In genomic region chr14:22410497-22410896, GRCh38 we compare ENCODE assay signal across 21 cellular contexts.
DNase-seq lines count a peak whose midpoint lies in the region; ATAC-seq and TF ChIP-seq lines count a peak whose summit lies in the region.
"Had no signal": no experiment of that assay in that cellular context is flagged by ENCODE, and none has a peak within 500 bp of the region (broad histone marks: within the 10 kb centered on the region; RNA-seq: fewer than 3 reads in every experiment).

No MANE protein-coding gene starts in this region.

- H3K79me2 ChIP-seq in GM23248 (ENCODE audit: insufficient read depth) (no peaks in the 10 kb centered on the region), OCI-LY7 (ENCODE audit: insufficient read depth, low read depth, low read length) (no peaks in the 10 kb centered on the region)

- ATAC-seq in HG02981 (IDR thresholded peaks at IDR 0.05; ENCODE audit: unreplicated experiment) (no peak), Right ventricle myocardium inferior (no peak)
- ATAC-seq: GM23338, K562, SK-N-SH treated with all-trans-retinoic acid at 6 μM for 48 hours, T-cell had no signal

- no peak overlapping the region for H3K4me3 ChIP-seq in GM23248
- no peak overlapping the region for H3K4me3 ChIP-seq in OCI-LY7 (ENCODE audit: low read depth, low read length, poor library complexity, severe bottlenecking)
- H3K4me3 ChIP-seq in mesenchymal stem cell (ENCODE audit: insufficient read depth in 1 of 2, low read depth in 1 of 2, low read length in 2 of 2): no peak overlapping the region
- no peak overlapping the region for H3K4me3 ChIP-seq in subcutaneous abdominal adipose tissue (ENCODE audit: low read depth in 1 of 5, low read length in 5 of 5)
- H3K4me3 ChIP-seq: GM23338, HAP-1, K562 had no signal

- H4K20me1 ChIP-seq in GM23248 (ENCODE audit: insufficient read depth) (no peaks in the 10 kb centered on the region), OCI-LY7 (ENCODE audit: insufficient read depth, low read length) (no peaks in the 10 kb centered on the region)

- H3K4me1 ChIP-seq in GM23248 (ENCODE audit: insufficient read depth): no peaks in the 10 kb centered on the region
- peaks cover 32% of the 10 kb centered on the region for H3K4me1 ChIP-seq in OCI-LY7 (ENCODE audit: insufficient read depth, low read length, poor library complexity, severe bottlenecking)
- H3K4me1 ChIP-seq in mesenchymal stem cell (ENCODE audit: control insufficient read depth, insufficient read depth, low read depth, low read length): peaks cover 5% of the 10 kb centered on the region
- peaks cover 0 to 26% (median 3%) of the 10 kb centered on the region in 5 donors for H3K4me1 ChIP-seq in subcutaneous abdominal adipose tissue (ENCODE audit: control insufficient read depth in 5 of 5, insufficient read depth in 5 of 5, low read length in 5 of 5)
- H3K4me1 ChIP-seq: HAP-1 had no signal

- no peak overlapping the region for H2BK12ac ChIP-seq in mesenchymal stem cell (ENCODE audit: low read length in 2 of 2)

- peaks cover 17% of the 10 kb centered on the region for H3K27me3 ChIP-seq in GM23248 (replicated peaks; ENCODE audit: insufficient read depth)
- H3K27me3 ChIP-seq in mesenchymal stem cell (ENCODE audit: control insufficient read depth in 1 of 2, insufficient read depth in 1 of 2, low read length in 2 of 2): peaks cover 0 to 10% of the 10 kb centered on the region in 2 experiments
- no peaks in the 10 kb centered on the region for H3K27me3 ChIP-seq in subcutaneous abdominal adipose tissue (ENCODE audit: control insufficient read depth in 5 of 5, insufficient read depth in 4 of 5, low read length in 5 of 5)

- no peaks in the 10 kb centered on the region for H3F3A ChIP-seq in GM23248 (ENCODE audit: insufficient read depth)

- H3K9ac ChIP-seq in GM23248 (no peak overlapping the region), mesenchymal stem cell (ENCODE audit: low read length) (peak overlapping the region; percentile 18), subcutaneous abdominal adipose tissue (ENCODE audit: low read length in 5 of 5) (peak overlapping the region in 1 of 5 donors; percentile 22)

- H2BK120ac ChIP-seq in mesenchymal stem cell (ENCODE audit: low read depth, low read length): no peak overlapping the region

- no peak overlapping the region for H4K8ac ChIP-seq in mesenchymal stem cell (ENCODE audit: low read length)

- DNase-seq in GM23248: peak; percentile 17
- no peak for DNase-seq in OCI-LY7 (ENCODE audit: low spot score)
- no peak for DNase-seq in mesenchymal stem cell
- no peak for DNase-seq in SHP77 (lab: John Stamatoyannopoulos, UW)
- no peak for DNase-seq in Right ventricle myocardium inferior (ENCODE audit: missing footprints)
- DNase-seq: DMS79, NCI-H1105, NCI-H1694, NCI-H2081, NCI-H2171, NCI-H345, NCI-H524, NCI-H82, Right ventricle myocardium superior, T-cell had no signal

- no TSS peak for BruUV-seq in OCI-LY7 (replicated peaks; lab: Mats Ljungman, UMichigan)

- H4K91ac ChIP-seq in mesenchymal stem cell (ENCODE audit: low read length): no peak overlapping the region

- H3K4me2 ChIP-seq in GM23248 (ENCODE audit: unreplicated experiment) (no peak overlapping the region), OCI-LY7 (ENCODE audit: low read length) (peak overlapping the region; percentile 17), mesenchymal stem cell (ENCODE audit: low read length, poor library complexity, severe bottlenecking) (no peak overlapping the region)
- H3K4me2 ChIP-seq: GM23338 had no signal

- H3K36me3 ChIP-seq in GM23248 (ENCODE audit: low read depth): no peaks in the 10 kb centered on the region
- H3K36me3 ChIP-seq in OCI-LY7 (ENCODE audit: insufficient read depth, low read length): no peaks in the 10 kb centered on the region
- no peaks in the 10 kb centered on the region for H3K36me3 ChIP-seq in mesenchymal stem cell (ENCODE audit: control insufficient read depth in 1 of 2, insufficient read depth in 2 of 2, low read depth in 1 of 2, low read length in 2 of 2)
- H3K36me3 ChIP-seq in subcutaneous abdominal adipose tissue (ENCODE audit: control insufficient read depth in 5 of 5, insufficient read depth in 5 of 5, low read length in 5 of 5): no peaks in the 10 kb centered on the region
- H3K36me3 ChIP-seq: HAP-1 had no signal

- H3K27ac ChIP-seq in GM23248 (no peak overlapping the region), OCI-LY7 (ENCODE audit: low read depth, low read length, poor library complexity, severe bottlenecking) (no peak overlapping the region), mesenchymal stem cell (ENCODE audit: low read length, poor library complexity, severe bottlenecking) (no peak overlapping the region), subcutaneous abdominal adipose tissue (ENCODE audit: low read depth, low read length) (peak overlapping the region; percentile 44)

- no peak overlapping the region for H3K4ac ChIP-seq in mesenchymal stem cell (ENCODE audit: low read depth in 1 of 2, low read length in 2 of 2)

- no peaks in the 10 kb centered on the region for H3K79me1 ChIP-seq in mesenchymal stem cell (replicated peaks; ENCODE audit: low read length, poor library complexity, severe bottlenecking)

- H3K9me2 ChIP-seq in GM23248 (ENCODE audit: insufficient read depth) (no peaks in the 10 kb centered on the region), OCI-LY7 (ENCODE audit: insufficient read depth, low read length) (no peaks in the 10 kb centered on the region)

- H2AFZ ChIP-seq in GM23248 (no peak overlapping the region), OCI-LY7 (ENCODE audit: low read length) (peak overlapping the region; percentile 56; the same call in 1 of the 2 replicates), mesenchymal stem cell (ENCODE audit: low read depth, low read length) (no peak overlapping the region)
- H2AFZ ChIP-seq: GM23338 had no signal

- CTCF ChIA-PET in OCI-LY7 (lab: Charles Lee; ENCODE audit: unreplicated experiment): no interaction called here

- no peak overlapping the region for H2BK5ac ChIP-seq in mesenchymal stem cell (ENCODE audit: low read depth, low read length, poor library complexity, severe bottlenecking)

- H2BK15ac ChIP-seq in mesenchymal stem cell (ENCODE audit: low read depth, poor library complexity, severe bottlenecking): no peak overlapping the region

- POLR2A ChIA-PET in OCI-LY7 (lab: Charles Lee): interaction anchor here (0.7 to 1.9 kb wide), 7 partner anchors 8 to 72 kb away, joined by 3 to 12 read pairs (median 5); no protein-coding TSS in a partner anchor

- no peak for TF ChIP-seq CTCF in OCI-LY7 (conservative IDR thresholded peaks at IDR 0.05; ENCODE audit: low read length)

- in situ Hi-C loops in GM23248 (cut with MboI): no loop called here

- H3K9me3 ChIP-seq in GM23248 (ENCODE audit: low read depth) (no peaks in the 10 kb centered on the region), OCI-LY7 (ENCODE audit: low read length) (no peaks in the 10 kb centered on the region), mesenchymal stem cell (ENCODE audit: control insufficient read depth, low read length) (no peaks in the 10 kb centered on the region), subcutaneous abdominal adipose tissue (ENCODE audit: control insufficient read depth in 5 of 5, low read length in 5 of 5) (no peaks in the 10 kb centered on the region)
- H3K9me3 ChIP-seq: HAP-1 had no signal

- no peak overlapping the region for H3K14ac ChIP-seq in mesenchymal stem cell (ENCODE audit: low read length in 2 of 2)

- intact Hi-C loops in OCI-LY7 (cut with micrococcal nuclease; ENCODE audit: unreplicated experiment): no loop called here
- intact Hi-C loops in Right ventricle myocardium inferior (cut with DNase I): no loop called here

- no peak overlapping the region for H3K18ac ChIP-seq in mesenchymal stem cell (ENCODE audit: low read depth in 1 of 2, low read length in 2 of 2)

- no peak overlapping the region for H3K23ac ChIP-seq in mesenchymal stem cell (ENCODE audit: low read length in 2 of 2)

- no peak overlapping the region for H2AK5ac ChIP-seq in mesenchymal stem cell (ENCODE audit: low read length, severe bottlenecking)
